In the genomic region with DNA sequence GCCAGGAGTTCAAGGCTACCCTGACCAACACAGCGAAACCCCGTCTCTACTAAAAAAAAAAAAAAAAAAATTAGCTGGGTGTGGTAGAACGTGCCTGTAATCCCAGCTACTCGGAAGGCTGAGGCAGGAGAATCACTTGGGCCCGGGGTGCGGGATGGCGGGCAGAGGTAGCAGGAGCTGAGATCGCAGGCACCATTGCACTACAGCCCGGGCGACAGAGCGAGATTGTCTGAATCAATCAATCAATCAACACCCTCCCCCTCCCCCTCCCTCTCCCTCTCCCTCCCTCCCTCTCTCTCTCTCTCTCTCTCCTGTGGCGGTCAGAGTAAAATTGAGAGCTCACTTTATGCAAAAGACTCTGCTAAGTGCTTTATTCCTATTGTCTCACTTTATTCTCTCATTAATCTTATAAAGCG, we compare ENCODE assay signal across 10 cellular contexts. TPM values are rescaled to one million over a fixed set of nuclear protein-coding genes. Genes with fewer than 3 reads are reported as not detected.
DNase-seq lines count a peak whose midpoint lies in the region; ATAC-seq and TF ChIP-seq lines count a peak whose summit lies in the region.
"Had no signal": no experiment of that assay in that cellular context is flagged by ENCODE, and none has a peak within 500 bp of the region (broad histone marks: within the 10 kb centered on the region; RNA-seq: fewer than 3 reads in every experiment).

No MANE protein-coding gene starts in this region.

- 31 to 33% methylated on average over 13 of the region's 13 CpGs for WGBS in thyroid gland, 2 donors

- H3K36me3 Mint-ChIP-seq in activated CD8-positive, alpha-beta memory T cell treated with anti-CD3 and anti-CD28 coated beads, Interleukin-2, amount 10 ng/mL, durations not matched to agents 7 days and 5 days, result peaks cover 4% of the 10 kb centered on the region
- H3K36me3 Mint-ChIP-seq in activated naive CD8-positive, alpha-beta T cell treated with anti-CD3 and anti-CD28 coated beads, Interleukin-2, amount 10 ng/mL, durations not matched to agents 7 days and 5 days, result peaks cover 3% of the 10 kb centered on the region

- POLR2A ChIA-PET in activated naive CD8-positive, alpha-beta T cell treated with anti-CD3 and anti-CD28 coated beads, Interleukin-2, amount 10 ng/mL, durations not matched to agents 7 days and 5 days (lab: Charles Lee), result interaction anchor here (2.6 kb wide), 1 partner anchor 27 kb away, joined by 16 read pairs; the partner anchor contains the start of gene MBTPS1

- H3K36me3 ChIP-seq in left lung, result no peaks in the 10 kb centered on the region
- H3K36me3 ChIP-seq in thyroid gland, result no peaks in the 10 kb centered on the region

- H3K9me3 ChIP-seq in left lung (no peaks in the 10 kb centered on the region), thyroid gland (no peaks in the 10 kb centered on the region)

- ATAC-seq in activated CD8-positive, alpha-beta memory T cell treated with anti-CD3 and anti-CD28 coated beads, Interleukin-2, amount 10 ng/mL, durations not matched to agents 7 days and 5 days, result no peak
- ATAC-seq in activated naive CD8-positive, alpha-beta T cell treated with anti-CD3 and anti-CD28 coated beads, Interleukin-2, amount 10 ng/mL, durations not matched to agents 7 days and 5 days (ENCODE audit: low read depth), result no peak
- ATAC-seq in left lung (no peak), GM19395 (IDR thresholded peaks at IDR 0.05; ENCODE audit: unreplicated experiment) (no peak), GM21529 (IDR thresholded peaks at IDR 0.05; ENCODE audit: unreplicated experiment) (no peak)

- H3K27ac Mint-ChIP-seq in activated CD8-positive, alpha-beta memory T cell treated with anti-CD3 and anti-CD28 coated beads, Interleukin-2, amount 10 ng/mL, durations not matched to agents 7 days and 5 days, result peak overlapping the region; percentile 86
- H3K27ac Mint-ChIP-seq in activated naive CD8-positive, alpha-beta T cell treated with anti-CD3 and anti-CD28 coated beads, Interleukin-2, amount 10 ng/mL, durations not matched to agents 7 days and 5 days, result peak overlapping the region; percentile 80

- CTCF ChIA-PET in activated CD8-positive, alpha-beta memory T cell treated with anti-CD3 and anti-CD28 coated beads, Interleukin-2, amount 10 ng/mL, durations not matched to agents 7 days and 5 days (lab: Charles Lee), result interaction anchor here (1.7 to 3.1 kb wide), 2 partner anchors 43 to 59 kb away, joined by 5 to 13 read pairs; partner anchors contain the start of gene TAF1C

- intact Hi-C loops in left lung (cut with DNase I) (no loop called here), thyroid gland (cut with DNase I) (no loop called here)

- no peaks in the 10 kb centered on the region for H3K9me3 Mint-ChIP-seq in activated CD8-positive, alpha-beta memory T cell treated with anti-CD3 and anti-CD28 coated beads, Interleukin-2, amount 10 ng/mL, durations not matched to agents 7 days and 5 days (ENCODE audit: low read depth)
- no peaks in the 10 kb centered on the region for H3K9me3 Mint-ChIP-seq in activated naive CD8-positive, alpha-beta T cell treated with anti-CD3 and anti-CD28 coated beads, Interleukin-2, amount 10 ng/mL, durations not matched to agents 7 days and 5 days

- DNase-seq in activated CD8-positive, alpha-beta memory T cell treated with anti-CD3 and anti-CD28 coated beads, Interleukin-2, amount 10 ng/mL, durations not matched to agents 7 days and 5 days, result no peak
- DNase-seq in activated CD8-positive, alpha-beta memory T cell treated with anti-CD3 and anti-CD28 coated beads, Interleukin-2, amount 50 U/mL, for 48 hours, result no peak
- no peak for DNase-seq in activated naive CD8-positive, alpha-beta T cell treated with anti-CD3 and anti-CD28 coated beads, Interleukin-2, amount 10 ng/mL, durations not matched to agents 7 days and 5 days
- DNase-seq in left lung (no peak), thyroid gland (peak; percentile 17 to 18), NCI-H2029 treated with DMSO at 0.1 percent for 48 hours (lab: John Stamatoyannopoulos, UW) (no peak)
- DNase-seq: NCI-H1048 had no signal

- peaks cover 14 to 20% of the 10 kb centered on the region in 2 donors for H3K4me1 ChIP-seq in left lung
- H3K4me1 ChIP-seq in thyroid gland, result peaks cover 15 to 20% of the 10 kb centered on the region in 2 donors

- H3K4me3 Mint-ChIP-seq in activated CD8-positive, alpha-beta memory T cell treated with anti-CD3 and anti-CD28 coated beads, Interleukin-2, amount 10 ng/mL, durations not matched to agents 7 days and 5 days, result peak overlapping the region; percentile 90
- peak overlapping the region; percentile 95 for H3K4me3 Mint-ChIP-seq in activated naive CD8-positive, alpha-beta T cell treated with anti-CD3 and anti-CD28 coated beads, Interleukin-2, amount 10 ng/mL, durations not matched to agents 7 days and 5 days

- H3K27me3 Mint-ChIP-seq in activated CD8-positive, alpha-beta memory T cell treated with anti-CD3 and anti-CD28 coated beads, Interleukin-2, amount 10 ng/mL, durations not matched to agents 7 days and 5 days, result peaks cover 9% of the 10 kb centered on the region
- H3K27me3 Mint-ChIP-seq in activated naive CD8-positive, alpha-beta T cell treated with anti-CD3 and anti-CD28 coated beads, Interleukin-2, amount 10 ng/mL, durations not matched to agents 7 days and 5 days, result peaks cover 3% of the 10 kb centered on the region

- H3K4me3 ChIP-seq in left lung (peak overlapping the region; percentile 78 to 81), thyroid gland (replicated peaks in 1 of 3) (peak overlapping the region; percentile 27 to 96 (median 90))

- TF ChIP-seq CTCF in left lung (IDR thresholded peaks at IDR 0.05) (no peak), thyroid gland (IDR thresholded peaks at IDR 0.05) (no peak)

- TF ChIP-seq POLR2A in thyroid gland (IDR thresholded peaks at IDR 0.05), result no peak

- H3K27ac ChIP-seq in left lung (no peak overlapping the region), thyroid gland (peak overlapping the region in 2 of 3 donors; percentile 88 to 89)

- H3K27me3 ChIP-seq in left lung (peaks cover 0 to 20% of the 10 kb centered on the region in 2 donors), thyroid gland (no peaks in the 10 kb centered on the region)

- peaks cover 25% of the 10 kb centered on the region for H3K4me1 Mint-ChIP-seq in activated CD8-positive, alpha-beta memory T cell treated with anti-CD3 and anti-CD28 coated beads, Interleukin-2, amount 10 ng/mL, durations not matched to agents 7 days and 5 days
- peaks cover 16% of the 10 kb centered on the region for H3K4me1 Mint-ChIP-seq in activated naive CD8-positive, alpha-beta T cell treated with anti-CD3 and anti-CD28 coated beads, Interleukin-2, amount 10 ng/mL, durations not matched to agents 7 days and 5 days

RNA-seq across cellular contexts. Expression of gene HSDL1, which starts 1.2 kb away (rescaled TPM):
- 10 to 100 TPM; 10.4 to 17.2 TPM for total RNA-seq in activated CD8-positive, alpha-beta memory T cell treated with anti-CD3 and anti-CD28 coated beads, Interleukin-2, amount 10 ng/mL, durations not matched to agents 7 days and 5 days
- 10 to 100 TPM; 10.7 to 12.5 TPM for total RNA-seq in activated naive CD8-positive, alpha-beta T cell treated with anti-CD3 and anti-CD28 coated beads, Interleukin-2, amount 10 ng/mL, durations not matched to agents 7 days and 5 days
- total RNA-seq in left lung, result 10 to 100 TPM; 26.0 to 27.8 TPM
- total RNA-seq in thyroid gland, result 10 to 100 TPM; 37.2 to 82.9 (median 59.5) TPM

RNA-seq across cellular contexts. Expression of gene DNAAF1, which starts 1.3 kb away (rescaled TPM):
- total RNA-seq in activated CD8-positive, alpha-beta memory T cell treated with anti-CD3 and anti-CD28 coated beads, Interleukin-2, amount 10 ng/mL, durations not matched to agents 7 days and 5 days, result not detected
- total RNA-seq in activated naive CD8-positive, alpha-beta T cell treated with anti-CD3 and anti-CD28 coated beads, Interleukin-2, amount 10 ng/mL, durations not matched to agents 7 days and 5 days, result not detected
- total RNA-seq in left lung (10 to 100 TPM in 1 of 2 donors, under 1 TPM in 1; 0.85 to 10.3 TPM), thyroid gland (10 to 100 TPM in 1 of 4 donors, 1 to 10 TPM in 3; 1.5 to 11.2 (median 2.8) TPM)
- total RNA-seq: Daoy had no signal

RNA-seq across cellular contexts. Expression of gene MBTPS1, which starts 27.1 kb away (rescaled TPM):
- 10 to 100 TPM; 56.1 to 57.8 TPM for total RNA-seq in activated CD8-positive, alpha-beta memory T cell treated with anti-CD3 and anti-CD28 coated beads, Interleukin-2, amount 10 ng/mL, durations not matched to agents 7 days and 5 days
- total RNA-seq in activated naive CD8-positive, alpha-beta T cell treated with anti-CD3 and anti-CD28 coated beads, Interleukin-2, amount 10 ng/mL, durations not matched to agents 7 days and 5 days, result 10 to 100 TPM; 73.2 to 85.4 TPM
- total RNA-seq in left lung (100 to 1,000 TPM in 1 of 2 donors, 10 to 100 TPM in 1; 86.4 to 102 TPM), thyroid gland (100 to 1,000 TPM; 126 to 185 (median 166) TPM)

RNA-seq across cellular contexts. Expression of gene TAF1C, which starts 43.1 kb away (rescaled TPM):
- 10 to 100 TPM; 52.7 to 58.1 TPM for total RNA-seq in activated CD8-positive, alpha-beta memory T cell treated with anti-CD3 and anti-CD28 coated beads, Interleukin-2, amount 10 ng/mL, durations not matched to agents 7 days and 5 days
- total RNA-seq in activated naive CD8-positive, alpha-beta T cell treated with anti-CD3 and anti-CD28 coated beads, Interleukin-2, amount 10 ng/mL, durations not matched to agents 7 days and 5 days, result 10 to 100 TPM; 69.6 to 70.8 TPM
- 10 to 100 TPM; 49.2 to 50.0 TPM for total RNA-seq in left lung
- 10 to 100 TPM; 29.4 to 64.2 (median 56.3) TPM for total RNA-seq in thyroid gland

RNA-seq across cellular contexts. Expression of gene ADAD2, which starts 47.2 kb away (rescaled TPM):
- total RNA-seq in activated CD8-positive, alpha-beta memory T cell treated with anti-CD3 and anti-CD28 coated beads, Interleukin-2, amount 10 ng/mL, durations not matched to agents 7 days and 5 days, result not detected
- total RNA-seq in activated naive CD8-positive, alpha-beta T cell treated with anti-CD3 and anti-CD28 coated beads, Interleukin-2, amount 10 ng/mL, durations not matched to agents 7 days and 5 days, result not detected
- total RNA-seq in left lung (under 1 TPM; 0.09 to 0.24 TPM), thyroid gland (under 1 TPM; 0.24 to 0.78 (median 0.54) TPM)
- total RNA-seq: Daoy had no signal

Comparison
In these comparisons a context has a peak if more than half of its experiments do, and no peak if none do; other contexts are left out.
1. DNase-seq: peak in thyroid gland (2 of 2); none in activated CD8-positive, alpha-beta memory T cell treated with anti-CD3 and anti-CD28 coated beads, Interleukin-2, amount 10 ng/mL, durations not matched to agents 7 days and 5 days (single experiment), activated CD8-positive, alpha-beta memory T cell treated with anti-CD3 and anti-CD28 coated beads, Interleukin-2, amount 50 U/mL, for 48 hours (single experiment), activated naive CD8-positive, alpha-beta T cell treated with anti-CD3 and anti-CD28 coated beads, Interleukin-2, amount 10 ng/mL, durations not matched to agents 7 days and 5 days (single experiment), left lung (0 of 2) and NCI-H2029 treated with DMSO at 0.1 percent for 48 hours (single experiment).
2. H3K27ac ChIP-seq: peak in thyroid gland (2 of 3); none in left lung (0 of 2).